In the genomic region with DNA sequence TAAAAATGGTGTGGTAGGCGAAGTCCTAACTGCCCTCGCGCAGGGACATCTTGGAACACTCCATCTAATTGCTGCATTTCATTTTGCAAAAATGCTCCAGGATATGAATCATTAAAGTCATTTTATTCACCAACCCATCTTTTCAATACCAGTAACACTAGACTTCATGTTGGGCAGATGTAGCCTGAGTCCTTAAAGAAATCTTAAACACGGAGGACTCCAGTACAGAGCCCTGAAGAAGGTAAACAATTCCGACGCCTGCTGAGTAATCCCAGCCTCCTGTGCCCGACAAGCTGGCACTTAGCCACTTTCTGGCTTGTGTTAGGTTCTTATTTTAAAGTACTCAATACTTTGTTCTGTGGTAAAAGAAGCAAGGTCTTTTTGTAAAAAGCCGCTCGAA, we compare ENCODE assay signal across 16 cellular contexts. TPM values are rescaled to one million over a fixed set of nuclear protein-coding genes. Genes with fewer than 3 reads are reported as not detected.
DNase-seq lines count a peak whose midpoint lies in the region; ATAC-seq and TF ChIP-seq lines count a peak whose summit lies in the region.
"Had no signal": no experiment of that assay in that cellular context is flagged by ENCODE, and none has a peak within 500 bp of the region (broad histone marks: within the 10 kb centered on the region; RNA-seq: fewer than 3 reads in every experiment).

No MANE protein-coding gene starts in this region.

- H3K4me3 Mint-ChIP-seq in activated T-cell treated with anti-CD3 and anti-CD28 coated beads, Interleukin-2, amount 50 U/mL, for 72 hours, result no peak overlapping the region

- ATAC-seq in upper lobe of right lung, result peak; percentile 65
- no peak for ATAC-seq in GM21515 (IDR thresholded peaks at IDR 0.05; ENCODE audit: unreplicated experiment)
- ATAC-seq in HG03097 (IDR thresholded peaks at IDR 0.05; ENCODE audit: low FRiP score, unreplicated experiment), result no peak
- ATAC-seq in activated T-cell treated with anti-CD3 and anti-CD28 coated beads, Interleukin-2, amount 50 U/mL, for 72 hours (replicated peaks in 1 of 2), result no peak
- ATAC-seq: right lobe of liver had no signal

- no peak overlapping the region for H3K27ac Mint-ChIP-seq in activated T-cell treated with anti-CD3 and anti-CD28 coated beads, Interleukin-2, amount 50 U/mL, for 72 hours

- peaks cover 35% of the 10 kb centered on the region for H3K27me3 Mint-ChIP-seq in activated T-cell treated with anti-CD3 and anti-CD28 coated beads, Interleukin-2, amount 50 U/mL, for 72 hours (ENCODE audit: low read depth)

- H3K36me3 ChIP-seq in adipocyte (ENCODE audit: control insufficient read depth, insufficient read depth, low read length, severe bottlenecking) (no peaks in the 10 kb centered on the region), upper lobe of right lung (no peaks in the 10 kb centered on the region)
- H3K36me3 ChIP-seq: esophagus squamous epithelium, right lobe of liver, suprapubic skin had no signal

- no peak overlapping the region for H3K4me3 ChIP-seq in adipocyte (ENCODE audit: low read length)
- no peak overlapping the region for H3K4me3 ChIP-seq in upper lobe of right lung
- H3K4me3 ChIP-seq: esophagus squamous epithelium, right lobe of liver, suprapubic skin had no signal

- no peak for TF ChIP-seq CTCF in upper lobe of right lung (IDR thresholded peaks at IDR 0.05)

- peaks cover 7% of the 10 kb centered on the region for H3K27me3 ChIP-seq in adipocyte (replicated peaks; ENCODE audit: control insufficient read depth, insufficient read depth, low read length)
- no peaks in the 10 kb centered on the region for H3K27me3 ChIP-seq in upper lobe of right lung
- H3K27me3 ChIP-seq: right lobe of liver had no signal

- no peaks in the 10 kb centered on the region for H3K4me1 ChIP-seq in adipocyte (ENCODE audit: control insufficient read depth, insufficient read depth, low read length)
- no peaks in the 10 kb centered on the region for H3K4me1 ChIP-seq in upper lobe of right lung
- H3K4me1 ChIP-seq: esophagus squamous epithelium, suprapubic skin had no signal

- peaks cover 10% of the 10 kb centered on the region for H3K4me1 Mint-ChIP-seq in activated T-cell treated with anti-CD3 and anti-CD28 coated beads, Interleukin-2, amount 50 U/mL, for 72 hours (ENCODE audit: low read depth)

- H3K36me3 Mint-ChIP-seq in activated T-cell treated with anti-CD3 and anti-CD28 coated beads, Interleukin-2, amount 50 U/mL, for 72 hours (ENCODE audit: insufficient read depth in 2 of 2), result no peaks in the 10 kb centered on the region

- peak; percentile 5 for DNase-seq in DMS 273 (lab: John Stamatoyannopoulos, UW; ENCODE audit: unreplicated experiment)
- DNase-seq in DMS 273 treated with DMSO at 0.1 percent for 48 hours (lab: John Stamatoyannopoulos, UW), result no peak
- peak; percentile 70 for DNase-seq in adipocyte (ENCODE audit: low read depth)
- DNase-seq in iris pigment epithelial cell (ENCODE audit: low read depth), result peak; percentile 61
- DNase-seq in upper lobe of right lung, result no peak
- DNase-seq in activated T-cell treated with anti-CD3 and anti-CD28 coated beads, Interleukin-2, amount 50 U/mL, for 72 hours, result no peak
- DNase-seq: 8988T; activated CD8-positive, alpha-beta memory T cell treated with anti-CD3 and anti-CD28 coated beads for 24 hours; activated naive CD4-positive, alpha-beta T cell; esophagus squamous epithelium; NCI-H1092 treated with DMSO at 0.1 percent for 48 hours; NCI-H510A treated with DMSO at 0.1 percent for 48 hours; right lobe of liver had no signal

- H3K9me3 ChIP-seq in adipocyte (ENCODE audit: control insufficient read depth, low read length) (no peaks in the 10 kb centered on the region), upper lobe of right lung (no peaks in the 10 kb centered on the region)
- H3K9me3 ChIP-seq: esophagus squamous epithelium, right lobe of liver, suprapubic skin had no signal

- H3K27ac ChIP-seq in upper lobe of right lung, result no peak overlapping the region
- H3K27ac ChIP-seq: esophagus squamous epithelium, right lobe of liver, suprapubic skin had no signal

- no peaks in the 10 kb centered on the region for H3K9me3 Mint-ChIP-seq in activated T-cell treated with anti-CD3 and anti-CD28 coated beads, Interleukin-2, amount 50 U/mL, for 72 hours

- H3K9ac ChIP-seq in adipocyte (ENCODE audit: low read length), result no peak overlapping the region

- intact Hi-C loops in upper lobe of right lung (cut with DNase I), result no loop called here

RNA-seq across cellular contexts. Expression of a gene that starts 58.0 kb away (rescaled TPM):
- 43.8 TPM for total RNA-seq in upper lobe of right lung
- 1 to 10 TPM; 5.4 to 5.6 TPM for total RNA-seq in activated T-cell treated with anti-CD3 and anti-CD28 coated beads, Interleukin-2, amount 50 U/mL, for 72 hours

Comparison
In these comparisons a context has a peak if more than half of its experiments do, and no peak if none do; other contexts are left out.
1. DNase-seq: peak in DMS 273 (single experiment), adipocyte (single experiment) and iris pigment epithelial cell (single experiment); none in DMS 273 treated with DMSO at 0.1 percent for 48 hours (single experiment), upper lobe of right lung (single experiment) and activated T-cell treated with anti-CD3 and anti-CD28 coated beads, Interleukin-2, amount 50 U/mL, for 72 hours (0 of 2).